Comparison of ENCODE assay signal across 8 cellular contexts in the genomic region with DNA sequence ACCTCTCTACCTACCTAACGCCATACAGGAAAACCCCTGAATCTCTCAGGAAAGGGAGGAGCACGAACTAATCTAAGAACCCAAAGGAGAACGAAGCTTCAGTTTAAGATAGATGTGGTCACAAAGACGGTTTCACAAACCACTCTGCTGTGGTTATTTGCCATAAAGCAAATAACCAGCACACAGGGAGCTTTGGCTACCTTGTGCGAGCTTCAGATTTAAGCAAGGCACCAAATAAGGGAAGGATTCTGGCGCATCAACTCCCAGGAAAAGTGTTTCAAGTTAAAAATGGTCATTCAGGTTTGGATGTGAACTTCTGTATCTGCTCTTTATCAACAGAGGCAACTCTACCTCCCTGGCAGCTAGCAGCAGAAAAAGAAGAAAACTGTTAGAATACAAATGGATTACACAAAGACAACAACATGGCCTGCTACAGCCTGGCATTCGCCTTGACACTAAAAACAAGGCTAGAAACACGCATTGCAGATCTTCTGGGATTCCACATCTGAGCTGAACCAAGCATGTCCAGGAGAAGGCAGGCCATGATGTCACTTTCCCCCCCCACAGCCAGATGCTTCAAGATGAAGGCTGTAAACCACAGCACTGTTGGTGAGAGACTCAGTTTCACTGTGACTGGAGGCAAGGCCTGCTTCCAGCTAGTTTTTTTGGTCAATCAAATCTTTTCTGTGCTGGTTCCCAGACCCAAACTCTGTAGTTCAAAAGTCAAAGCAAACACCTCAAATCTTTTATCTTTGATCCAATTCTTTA. TPM values are rescaled to one million over a fixed set of nuclear protein-coding genes. Genes with fewer than 3 reads are reported as not detected.
A peak's percentile ranks its signal among the peaks of the same experiment; 100 is the strongest.
DNase-seq lines count a peak whose midpoint lies in the region; ATAC-seq and TF ChIP-seq lines count a peak whose summit lies in the region.

No MANE protein-coding gene starts in this region.

- no peaks in the 10 kb centered on the region for H3K27me3 ChIP-seq in OCI-LY3 (ENCODE audit: low read depth, low read length)

- 0 out of 2 replicates have a peak overlapping the region, but pooled peaks have one; percentile 12 for H3K27ac ChIP-seq in OCI-LY3 (ENCODE audit: low read length)

- peak; percentile 56 for DNase-seq in AG08396 (ENCODE audit: low spot score)
- peak; percentile 66 for DNase-seq in activated naive CD8-positive, alpha-beta T cell treated with anti-CD3 and anti-CD28 coated beads, Interleukin-2, amount 10 ng/mL, durations not matched to agents 7 days and 5 days
- DNase-seq in stimulated activated CD4-positive, alpha-beta T cell treated with anti-CD3 and anti-CD28 coated beads, Interleukin-15, amount 100 ng/mL, for 24 hours: peak; percentile 87
- no peak for DNase-seq in NCI-H1048 (lab: John Stamatoyannopoulos, UW)
- no peak for DNase-seq in middle frontal gyrus (ENCODE audit: extremely low spot score, low spot score)
- no peak for DNase-seq in cerebellum (ENCODE audit: low spot score)

- no peaks in the 10 kb centered on the region for H3K27me3 Mint-ChIP-seq in activated naive CD8-positive, alpha-beta T cell treated with anti-CD3 and anti-CD28 coated beads, Interleukin-2, amount 10 ng/mL, durations not matched to agents 7 days and 5 days

- no peaks in the 10 kb centered on the region for H3K36me3 ChIP-seq in OCI-LY3 (replicated peaks; ENCODE audit: low read depth, low read length)

- H4K20me1 ChIP-seq in OCI-LY3 (ENCODE audit: insufficient read depth, low read length): no peaks in the 10 kb centered on the region

- H2AFZ ChIP-seq in OCI-LY3 (ENCODE audit: low read depth, low read length): no peak overlapping the region

- no peak overlapping the region for H3K4me3 ChIP-seq in OCI-LY3 (ENCODE audit: low read length)

- H3K9me3 ChIP-seq in OCI-LY3 (ENCODE audit: insufficient read depth, low read length): no peaks in the 10 kb centered on the region

- H3K4me1 Mint-ChIP-seq in activated naive CD8-positive, alpha-beta T cell treated with anti-CD3 and anti-CD28 coated beads, Interleukin-2, amount 10 ng/mL, durations not matched to agents 7 days and 5 days: peaks cover 62% of the 10 kb centered on the region

- TF ChIP-seq CTCF in OCI-LY3 (IDR thresholded peaks at IDR 0.05; ENCODE audit: low read depth, low read length): no peak

- peak overlapping the region; percentile 93 for H3K27ac Mint-ChIP-seq in activated naive CD8-positive, alpha-beta T cell treated with anti-CD3 and anti-CD28 coated beads, Interleukin-2, amount 10 ng/mL, durations not matched to agents 7 days and 5 days

- H3K9me3 Mint-ChIP-seq in activated naive CD8-positive, alpha-beta T cell treated with anti-CD3 and anti-CD28 coated beads, Interleukin-2, amount 10 ng/mL, durations not matched to agents 7 days and 5 days: no peaks in the 10 kb centered on the region

- H3K9ac ChIP-seq in OCI-LY3 (ENCODE audit: low read length): no peak overlapping the region

- peak; percentile 58 for ATAC-seq in GM21515 (IDR thresholded peaks at IDR 0.05; ENCODE audit: unreplicated experiment)
- ATAC-seq in activated naive CD8-positive, alpha-beta T cell treated with anti-CD3 and anti-CD28 coated beads, Interleukin-2, amount 10 ng/mL, durations not matched to agents 7 days and 5 days (ENCODE audit: low read depth): peak; percentile 72

- peak overlapping the region; percentile 40 for H3K4me2 ChIP-seq in OCI-LY3 (ENCODE audit: low read length)

- POLR2A ChIA-PET in activated naive CD8-positive, alpha-beta T cell treated with anti-CD3 and anti-CD28 coated beads, Interleukin-2, amount 10 ng/mL, durations not matched to agents 7 days and 5 days (lab: Charles Lee): interaction anchor here (0.5 to 3.2 kb wide), 17 partner anchors 9 to 1842 kb away, joined by 3 to 24 read pairs (median 4); partner anchors contain the start of gene HIC1

- H3K36me3 Mint-ChIP-seq in activated naive CD8-positive, alpha-beta T cell treated with anti-CD3 and anti-CD28 coated beads, Interleukin-2, amount 10 ng/mL, durations not matched to agents 7 days and 5 days: peaks cover 38% of the 10 kb centered on the region

- H3K4me1 ChIP-seq in OCI-LY3 (ENCODE audit: low read length): peaks cover 16% of the 10 kb centered on the region

- no peaks in the 10 kb centered on the region for H3K79me2 ChIP-seq in OCI-LY3 (ENCODE audit: low read length)

- H3K4me3 Mint-ChIP-seq in activated naive CD8-positive, alpha-beta T cell treated with anti-CD3 and anti-CD28 coated beads, Interleukin-2, amount 10 ng/mL, durations not matched to agents 7 days and 5 days: peak overlapping the region; percentile 84

RNA-seq across cellular contexts. Expression of gene SMG6, which starts 43.6 kb away (rescaled TPM):
- 10 to 100 TPM; 48.5 to 58.3 TPM for total RNA-seq in activated naive CD8-positive, alpha-beta T cell treated with anti-CD3 and anti-CD28 coated beads, Interleukin-2, amount 10 ng/mL, durations not matched to agents 7 days and 5 days
- 22.3 TPM for total RNA-seq in cerebellum

RNA-seq across cellular contexts. Expression of gene SRR, which starts 43.8 kb away (rescaled TPM):
- total RNA-seq in activated naive CD8-positive, alpha-beta T cell treated with anti-CD3 and anti-CD28 coated beads, Interleukin-2, amount 10 ng/mL, durations not matched to agents 7 days and 5 days: 10 to 100 TPM; 16.3 to 19.8 TPM
- total RNA-seq in cerebellum: 21.5 TPM

Comparison
In these comparisons a context has a peak if more than half of its experiments do, and no peak if none do; other contexts are left out.
1. DNase-seq: peak in AG08396 (single experiment), activated naive CD8-positive, alpha-beta T cell treated with anti-CD3 and anti-CD28 coated beads, Interleukin-2, amount 10 ng/mL, durations not matched to agents 7 days and 5 days (single experiment) and stimulated activated CD4-positive, alpha-beta T cell treated with anti-CD3 and anti-CD28 coated beads, Interleukin-15, amount 100 ng/mL, for 24 hours (single experiment); none in NCI-H1048 (single experiment), middle frontal gyrus (single experiment) and cerebellum (single experiment).